8 cellular contexts compared by ENCODE assay signal in the genomic region with DNA sequence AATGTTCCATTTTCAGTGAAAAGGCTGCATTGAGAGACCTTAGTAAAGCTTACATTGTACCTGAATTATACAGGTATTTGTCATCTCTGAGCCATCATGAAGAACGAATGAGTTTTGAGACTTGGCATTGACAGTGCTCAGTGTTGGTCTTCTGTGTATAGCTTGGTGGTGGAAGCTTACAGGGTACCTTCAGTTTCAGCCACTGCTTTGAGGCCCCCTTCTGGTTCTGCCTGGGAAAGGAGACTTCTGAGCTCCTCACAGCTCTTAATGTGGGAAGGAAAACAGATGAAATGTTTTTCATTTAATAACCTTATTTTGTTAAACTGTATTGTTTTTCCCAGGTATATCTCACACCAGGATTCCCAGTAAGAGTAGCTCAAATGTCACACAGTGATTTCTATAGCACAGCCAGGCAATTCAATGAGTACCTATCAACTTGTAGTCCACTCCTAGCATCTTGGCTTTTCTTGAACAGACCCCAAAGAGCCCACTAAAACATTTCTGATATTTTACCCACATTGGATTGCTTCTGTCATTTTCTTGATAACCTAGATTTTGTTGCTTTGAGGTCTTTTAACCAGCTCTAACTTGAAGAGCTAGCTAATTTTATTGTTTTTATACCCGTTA. TPM values are rescaled to one million over a fixed set of nuclear protein-coding genes. Genes with fewer than 3 reads are reported as not detected.
DNase-seq lines count a peak whose midpoint lies in the region; ATAC-seq, FAIRE-seq and TF ChIP-seq lines count a peak whose summit lies in the region.

No MANE protein-coding gene starts in this region.

- DNase-seq in DMS114 treated with DMSO at 0.1 percent for 48 hours (lab: John Stamatoyannopoulos, UW; ENCODE audit: unreplicated experiment) (peak; percentile 57), NCI-H2196 (lab: John Stamatoyannopoulos, UW; ENCODE audit: unreplicated experiment) (peak; percentile 54), keratinocyte (ENCODE audit: low read depth, low spot score) (no peak), urothelium cell line (ENCODE audit: low spot score) (peak; percentile 11), mesothelial cell of epicardium (ENCODE audit: low spot score in 2 of 2, unreplicated experiment in 2 of 2) (no peak)
- no peak for DNase-seq in activated naive CD8-positive, alpha-beta T cell treated with anti-CD3 and anti-CD28 coated beads, Interleukin-2, amount 10 ng/mL, durations not matched to agents 7 days and 5 days

- H2AFZ ChIP-seq in keratinocyte (ENCODE audit: control insufficient read depth, low read length) = no peak overlapping the region

- peak; percentile 94 for ATAC-seq in GM18907 (IDR thresholded peaks at IDR 0.05; ENCODE audit: unreplicated experiment)
- ATAC-seq in HG03025 (IDR thresholded peaks at IDR 0.05; ENCODE audit: low FRiP score, unreplicated experiment) = peak; percentile 95
- ATAC-seq in activated naive CD8-positive, alpha-beta T cell treated with anti-CD3 and anti-CD28 coated beads, Interleukin-2, amount 10 ng/mL, durations not matched to agents 7 days and 5 days (ENCODE audit: low read depth) = peak; percentile 98

- H3K9ac ChIP-seq in keratinocyte (ENCODE audit: control insufficient read depth, extremely low read depth, insufficient read depth, low read length) = no peak overlapping the region

- POLR2A ChIA-PET in activated naive CD8-positive, alpha-beta T cell treated with anti-CD3 and anti-CD28 coated beads, Interleukin-2, amount 10 ng/mL, durations not matched to agents 7 days and 5 days (lab: Charles Lee) = no interaction called here

- peaks cover 2% of the 10 kb centered on the region for H3K79me2 ChIP-seq in keratinocyte (ENCODE audit: control insufficient read depth, insufficient read depth, low read length)

- no peak overlapping the region for H3K27ac Mint-ChIP-seq in activated naive CD8-positive, alpha-beta T cell treated with anti-CD3 and anti-CD28 coated beads, Interleukin-2, amount 10 ng/mL, durations not matched to agents 7 days and 5 days
- no peak overlapping the region for H3K27ac Mint-ChIP-seq in mesothelial cell of epicardium

- no peaks in the 10 kb centered on the region for H3K27me3 ChIP-seq in keratinocyte (ENCODE audit: control insufficient read depth, extremely low read depth, insufficient read depth, low read length)

- no peaks in the 10 kb centered on the region for H3K36me3 ChIP-seq in keratinocyte (ENCODE audit: control insufficient read depth in 2 of 2, extremely low read depth in 1 of 2, insufficient read depth in 2 of 2, low read length in 2 of 2)

- H3K4me1 Mint-ChIP-seq in activated naive CD8-positive, alpha-beta T cell treated with anti-CD3 and anti-CD28 coated beads, Interleukin-2, amount 10 ng/mL, durations not matched to agents 7 days and 5 days = peaks cover 5% of the 10 kb centered on the region
- H3K4me1 Mint-ChIP-seq in mesothelial cell of epicardium = peaks cover 7% of the 10 kb centered on the region

- H3K4me1 ChIP-seq in keratinocyte (ENCODE audit: control insufficient read depth, extremely low read depth, insufficient read depth, low read length) = no peaks in the 10 kb centered on the region

- FAIRE-seq in keratinocyte (lab: Jason Lieb, UNC) = no peak
- no peak for FAIRE-seq in urothelium cell line (lab: Jason Lieb, UNC)

- H3K4me3 Mint-ChIP-seq in activated naive CD8-positive, alpha-beta T cell treated with anti-CD3 and anti-CD28 coated beads, Interleukin-2, amount 10 ng/mL, durations not matched to agents 7 days and 5 days = no peak overlapping the region
- H3K4me3 Mint-ChIP-seq in mesothelial cell of epicardium = no peak overlapping the region

- no peaks in the 10 kb centered on the region for H3K27me3 Mint-ChIP-seq in activated naive CD8-positive, alpha-beta T cell treated with anti-CD3 and anti-CD28 coated beads, Interleukin-2, amount 10 ng/mL, durations not matched to agents 7 days and 5 days
- H3K27me3 Mint-ChIP-seq in mesothelial cell of epicardium (ENCODE audit: low read depth) = peaks cover 16% of the 10 kb centered on the region

- peak; percentile 32 to 51 (median 33) for TF ChIP-seq CTCF in keratinocyte (optimal IDR thresholded peaks at IDR 0.05 in 1 of 3, IDR thresholded peaks at IDR 0.05 in 1 of 3, conservative IDR thresholded peaks at IDR 0.05 in 1 of 3; ENCODE audit: extremely low read depth in 1 of 3, insufficient read depth in 2 of 3, low read length in 3 of 3)
- TF ChIP-seq CTCF in mesothelial cell of epicardium (IDR thresholded peaks at IDR 0.05; ENCODE audit: unreplicated experiment) = no peak

- H3K4me3 ChIP-seq in keratinocyte (ENCODE audit: control insufficient read depth in 2 of 3, extremely low read depth in 1 of 3, insufficient read depth in 2 of 3, low read depth in 1 of 3, low read length in 3 of 3) = no peak overlapping the region

- no peaks in the 10 kb centered on the region for H3K9me3 ChIP-seq in keratinocyte (ENCODE audit: control insufficient read depth, low read depth, low read length)

- H3K36me3 Mint-ChIP-seq in activated naive CD8-positive, alpha-beta T cell treated with anti-CD3 and anti-CD28 coated beads, Interleukin-2, amount 10 ng/mL, durations not matched to agents 7 days and 5 days = no peaks in the 10 kb centered on the region
- no peaks in the 10 kb centered on the region for H3K36me3 Mint-ChIP-seq in mesothelial cell of epicardium

- no peaks in the 10 kb centered on the region for H4K20me1 ChIP-seq in keratinocyte (ENCODE audit: control insufficient read depth, extremely low read depth, insufficient read depth, low read length)

- H3K9me1 ChIP-seq in keratinocyte (ENCODE audit: control insufficient read depth, extremely low read depth, insufficient read depth, low read length) = no peaks in the 10 kb centered on the region

- dilution Hi-C loops in keratinocyte (cut with MboI; ENCODE audit: extremely low pct_ligation_motif_present, low sequenced_read_pairs) = no loop called here

- no peak overlapping the region for H3K4me2 ChIP-seq in keratinocyte (ENCODE audit: control insufficient read depth, extremely low read depth, insufficient read depth, low read depth, low read length)

- H3K9me3 Mint-ChIP-seq in activated naive CD8-positive, alpha-beta T cell treated with anti-CD3 and anti-CD28 coated beads, Interleukin-2, amount 10 ng/mL, durations not matched to agents 7 days and 5 days = no peaks in the 10 kb centered on the region
- peaks cover 8% of the 10 kb centered on the region for H3K9me3 Mint-ChIP-seq in mesothelial cell of epicardium

- H3K27ac ChIP-seq in keratinocyte (ENCODE audit: control insufficient read depth, insufficient read depth, low read length) = no peak overlapping the region

RNA-seq across cellular contexts. Expression of gene SERPINI1, which starts 5.6 kb away (rescaled TPM):
- total RNA-seq in activated naive CD8-positive, alpha-beta T cell treated with anti-CD3 and anti-CD28 coated beads, Interleukin-2, amount 10 ng/mL, durations not matched to agents 7 days and 5 days = 1 to 10 TPM; 1.9 to 2.4 TPM
- polyA plus RNA-seq in keratinocyte = 2.2 to 5.5 TPM (median 4.2 TPM) in 3 replicates
- polyA plus RNA-seq in keratinocyte (2011; ENCODE audit: low read depth) = 1.2 TPM
- polyA plus RNA-seq in keratinocyte (2011; cell fraction: cytosol; rRNA removed) = 1.3 and 3.9 TPM in 2 replicates
- polyA plus RNA-seq in keratinocyte (2011; cell fraction: nucleus; rRNA removed) = 5.7 and 11.1 TPM in 2 replicates
- 2.5 and 2.7 TPM in 2 replicates for polyA plus RNA-seq in keratinocyte (2012; ENCODE audit: low replicate concordance)
- polyA minus RNA-seq in keratinocyte = 1.5 to 2.3 TPM in 2 of 3 replicates, not detected in the other
- 3.1 TPM for polyA minus RNA-seq in keratinocyte (2011; cell fraction: cytosol; rRNA and poly(A)+ RNA removed)
- 5.1 and 7.3 TPM in 2 replicates for polyA minus RNA-seq in keratinocyte (2011; cell fraction: nucleus; rRNA and poly(A)+ RNA removed)
- total RNA-seq in mesothelial cell of epicardium = 5.2 to 6.1 TPM (median 5.8 TPM) in 3 replicates

RNA-seq across cellular contexts. Expression of gene PDCD10, which starts 6.4 kb away (rescaled TPM):
- total RNA-seq in activated naive CD8-positive, alpha-beta T cell treated with anti-CD3 and anti-CD28 coated beads, Interleukin-2, amount 10 ng/mL, durations not matched to agents 7 days and 5 days = 10 to 100 TPM; 51.6 to 52.8 TPM
- 66.7 to 131 TPM (median 79.3 TPM) in 3 replicates for polyA plus RNA-seq in keratinocyte
- 114 TPM for polyA plus RNA-seq in keratinocyte (2011; ENCODE audit: low read depth)
- 72.9 and 151 TPM in 2 replicates for polyA plus RNA-seq in keratinocyte (2011; cell fraction: cytosol; rRNA removed)
- polyA plus RNA-seq in keratinocyte (2011; cell fraction: nucleus; rRNA removed) = 55.9 and 81.8 TPM in 2 replicates
- polyA plus RNA-seq in keratinocyte (2012; ENCODE audit: low replicate concordance) = 72.7 and 74.3 TPM in 2 replicates
- polyA minus RNA-seq in keratinocyte = 6.4 to 65.9 TPM (median 16.3 TPM) in 3 replicates
- polyA minus RNA-seq in keratinocyte (2011; cell fraction: cytosol; rRNA and poly(A)+ RNA removed) = 33.8 TPM
- 27.2 and 58.2 TPM in 2 replicates for polyA minus RNA-seq in keratinocyte (2011; cell fraction: nucleus; rRNA and poly(A)+ RNA removed)
- 34.3 to 36.9 TPM (median 35.3 TPM) in 3 replicates for total RNA-seq in mesothelial cell of epicardium

Comparison
In these comparisons a context has a peak if more than half of its experiments do, and no peak if none do; other contexts are left out.
1. DNase-seq: peak in DMS114 treated with DMSO at 0.1 percent for 48 hours (single experiment), NCI-H2196 (single experiment) and urothelium cell line (single experiment); none in activated naive CD8-positive, alpha-beta T cell treated with anti-CD3 and anti-CD28 coated beads, Interleukin-2, amount 10 ng/mL, durations not matched to agents 7 days and 5 days (single experiment), keratinocyte (single experiment) and mesothelial cell of epicardium (0 of 2).
2. Peak in every context shown above with its lines, with median percentiles within 50 percentile points of each other: ATAC-seq.